ENCODE assay signal across 28 cellular contexts in the genomic region with DNA sequence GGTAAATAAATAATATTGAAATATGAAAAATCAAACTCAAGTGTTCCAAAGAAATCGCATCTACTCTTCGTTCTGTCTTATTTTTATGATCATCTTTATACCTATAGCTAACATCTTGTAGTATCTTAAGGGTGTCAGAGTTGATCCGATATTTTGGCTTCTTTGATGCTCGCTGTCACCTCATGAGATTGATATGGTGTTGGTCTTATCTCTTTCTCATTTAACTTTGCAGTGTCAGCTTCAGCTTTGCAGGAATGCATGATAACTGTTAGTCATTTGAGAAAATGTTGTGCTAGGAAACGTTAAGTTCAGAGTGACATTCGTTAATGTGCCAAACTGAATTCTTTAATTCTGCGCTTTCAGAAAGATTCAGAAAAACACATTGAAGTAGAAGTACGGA.
"Had no signal": no experiment of that assay in that cellular context is flagged by ENCODE, and none has a peak within 500 bp of the region (broad histone marks: within the 10 kb centered on the region; RNA-seq: fewer than 3 reads in every experiment).

No MANE protein-coding gene starts in this region.

- H3K27ac Mint-ChIP-seq: nephron; neural progenitor cell; progenitor cell of endocrine pancreas; stimulated activated effector memory CD8-positive, alpha-beta T cell treated with anti-CD3 and anti-CD28 coated beads, Interleukin-12 subunit alpha, Interleukin-12 subunit beta, amount 100 ng/mL, for 72 hours; stimulated activated naive B cell treated with anti-CD40 and anti-IgM and Interleukin-4, amounts not matched to agents 10 μg/mL and 1 μg/mL and 100 μg/mL, for 72 hours; stimulated activated naive CD8-positive, alpha-beta T cell treated with anti-CD3 and anti-CD28 coated beads, Interleukin-15, Interleukin-2, amounts not matched to agents 100 ng/mL and 50 ng/mL, for 24 hours had no signal

- H3K4me1 ChIP-seq: neural progenitor cell, parathyroid adenoma, psoas muscle, right lobe of liver, sigmoid colon, stomach, thyroid gland, tibial nerve, upper lobe of left lung, vagina had no signal

- H3K27me3 Mint-ChIP-seq: progenitor cell of endocrine pancreas; stimulated activated naive B cell treated with anti-CD40 and anti-IgM and Interleukin-4, amounts not matched to agents 10 μg/mL and 1 μg/mL and 100 μg/mL, for 72 hours; stimulated activated naive CD8-positive, alpha-beta T cell treated with anti-CD3 and anti-CD28 coated beads, Interleukin-15, Interleukin-2, amounts not matched to agents 100 ng/mL and 50 ng/mL, for 24 hours had no signal

- ATAC-seq: psoas muscle; right cardiac atrium; right lobe of liver; stimulated activated effector memory CD8-positive, alpha-beta T cell treated with anti-CD3 and anti-CD28 coated beads, Interleukin-12 subunit alpha, Interleukin-12 subunit beta, amount 100 ng/mL, for 72 hours; stimulated activated naive B cell treated with anti-CD40 and anti-IgM and Interleukin-4, amounts not matched to agents 10 μg/mL and 1 μg/mL and 100 μg/mL, for 72 hours had no signal

- H3K9me3 ChIP-seq: ovary, psoas muscle, right lobe of liver, sigmoid colon, stomach, thoracic aorta, thyroid gland, tibial nerve, upper lobe of left lung, vagina had no signal

- DNase-seq: occipital lobe; ovary; posterior cingulate gyrus; psoas muscle; right cardiac atrium; right lobe of liver; sigmoid colon; small intestine; stimulated activated CD4-positive, alpha-beta T cell treated with anti-CD3 and anti-CD28 coated beads, Interleukin-15, amount 100 ng/mL, for 24 hours; stimulated activated CD4-positive, alpha-beta T cell treated with anti-CD3 and anti-CD28 coated beads, Interleukin-2, amount 100 ng/mL, for 24 hours; stimulated activated CD4-positive, alpha-beta T cell treated with anti-CD3 and anti-CD28 coated beads, Interleukin-2, amount 100 ng/mL, for 48 hours; stimulated activated CD4-positive, alpha-beta T cell treated with anti-CD3 and anti-CD28 coated beads, Interleukin-4, amount 100 ng/mL, for 24 hours; stimulated activated naive B cell treated with anti-CD40 and anti-IgM and Interleukin-4, amounts not matched to agents 10 μg/mL and 1 μg/mL and 100 μg/mL, for 72 hours; stimulated activated naive CD4-positive, alpha-beta T cell treated with Interleukin-2 at 50 U/mL for 16 hours; stomach; thyroid gland; trophoblast cell; upper lobe of left lung had no signal

- H3K4me1 Mint-ChIP-seq: nephron, neural progenitor cell had no signal

- H3K27ac ChIP-seq: neural progenitor cell, ovary, parathyroid adenoma, psoas muscle, right lobe of liver, sigmoid colon, stomach, thoracic aorta, thyroid gland, tibial nerve, upper lobe of left lung, vagina had no signal

- FAIRE-seq: small intestine, urothelium cell line had no signal

- H3K9me3 Mint-ChIP-seq: nephron; neural progenitor cell; stimulated activated effector memory CD8-positive, alpha-beta T cell treated with anti-CD3 and anti-CD28 coated beads, Interleukin-12 subunit alpha, Interleukin-12 subunit beta, amount 100 ng/mL, for 72 hours; stimulated activated naive B cell treated with anti-CD40 and anti-IgM and Interleukin-4, amounts not matched to agents 10 μg/mL and 1 μg/mL and 100 μg/mL, for 72 hours; stimulated activated naive CD8-positive, alpha-beta T cell treated with anti-CD3 and anti-CD28 coated beads, Interleukin-15, Interleukin-2, amounts not matched to agents 100 ng/mL and 50 ng/mL, for 24 hours had no signal

- H3K4me2 ChIP-seq: neural progenitor cell had no signal

- H3K4me3 Mint-ChIP-seq: nephron; neural progenitor cell; stimulated activated effector memory CD8-positive, alpha-beta T cell treated with anti-CD3 and anti-CD28 coated beads, Interleukin-12 subunit alpha, Interleukin-12 subunit beta, amount 100 ng/mL, for 72 hours; stimulated activated naive B cell treated with anti-CD40 and anti-IgM and Interleukin-4, amounts not matched to agents 10 μg/mL and 1 μg/mL and 100 μg/mL, for 72 hours; stimulated activated naive CD8-positive, alpha-beta T cell treated with anti-CD3 and anti-CD28 coated beads, Interleukin-15, Interleukin-2, amounts not matched to agents 100 ng/mL and 50 ng/mL, for 24 hours had no signal

- H3K4me3 ChIP-seq: neural progenitor cell, ovary, psoas muscle, right lobe of liver, sigmoid colon, stomach, thoracic aorta, thyroid gland, tibial nerve, upper lobe of left lung, vagina had no signal
